20 cellular contexts compared by ENCODE assay signal in the genomic region with DNA sequence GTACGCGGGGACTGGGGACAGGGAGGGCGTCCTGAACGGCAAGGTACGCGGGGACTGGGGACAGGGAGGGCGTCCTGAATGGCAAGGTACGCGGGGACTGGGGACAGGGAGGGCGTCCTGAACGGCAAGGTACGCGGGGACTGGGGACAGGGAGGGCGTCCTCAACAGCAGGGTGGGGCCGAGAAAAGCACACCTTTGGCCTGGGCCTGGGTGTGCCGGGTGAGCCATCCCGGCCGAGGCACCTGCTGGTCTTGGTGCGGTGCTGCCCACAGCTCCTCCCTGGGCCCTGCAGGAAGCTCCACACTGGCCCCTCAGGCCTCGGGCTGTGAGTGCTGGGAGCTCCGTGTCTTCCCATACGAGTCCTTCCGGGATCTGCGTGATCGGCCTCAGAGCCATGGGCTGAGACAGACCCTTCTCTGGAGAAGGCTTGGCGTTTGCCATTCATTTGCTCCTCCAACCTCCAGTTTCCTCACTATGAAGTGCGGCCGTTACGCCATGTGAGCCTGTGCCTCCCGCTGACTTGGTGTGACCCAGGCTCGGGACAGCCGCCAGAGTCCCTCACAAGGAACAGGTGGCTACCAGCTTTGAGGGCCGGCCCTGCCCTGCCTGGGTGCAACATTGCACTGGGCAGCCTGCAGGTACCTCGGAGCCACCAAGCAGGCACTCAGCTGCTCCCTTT. TPM values are rescaled to one million over a fixed set of nuclear protein-coding genes. Genes with fewer than 3 reads are reported as not detected.
DNase-seq lines count a peak whose midpoint lies in the region; ATAC-seq, FAIRE-seq and TF ChIP-seq lines count a peak whose summit lies in the region.
"Had no signal": no experiment of that assay in that cellular context is flagged by ENCODE, and none has a peak within 500 bp of the region (broad histone marks: within the 10 kb centered on the region; RNA-seq: fewer than 3 reads in every experiment).

No MANE protein-coding gene starts in this region.

- H3K9me3 ChIP-seq in IMR-90 (ENCODE audit: control insufficient read depth, insufficient read depth, low read length) (no peaks in the 10 kb centered on the region), neuronal stem cell (replicated peaks in 1 of 2; ENCODE audit: control insufficient read depth in 2 of 2, insufficient read depth in 1 of 2, low read depth in 1 of 2, low read length in 2 of 2) (no peaks in the 10 kb centered on the region), upper lobe of right lung (no peaks in the 10 kb centered on the region)
- H3K9me3 ChIP-seq: HAP-1, SJCRH30 had no signal

- no peak overlapping the region for H3K4ac ChIP-seq in IMR-90 (ENCODE audit: low read depth, low read length)
- no peak overlapping the region for H3K4ac ChIP-seq in neuronal stem cell (ENCODE audit: low read length)

- DNase-seq in IMR-90 (no peak), iPS-NIHi11 (ENCODE audit: low spot score) (peak; percentile 10), neuronal stem cell (ENCODE audit: low spot score) (no peak), upper lobe of right lung (peak; percentile 59), NCI-H446 treated with DMSO at 0.1 percent for 48 hours (lab: John Stamatoyannopoulos, UW) (no peak), urothelium cell line (ENCODE audit: low spot score) (no peak), NCI-H2227 treated with DMSO at 0.1 percent for 48 hours (lab: John Stamatoyannopoulos, UW) (no peak)
- DNase-seq: CD8-positive, alpha-beta memory T cell; DND-41; GF-D8; NCI-H1436 treated with DMSO at 0.1 percent for 48 hours; NCI-H2081; NCI-H226; NCI-H526 treated with DMSO at 0.1 percent for 48 hours; OCI-M1; SJCRH30 had no signal

- no peak overlapping the region for H2BK5ac ChIP-seq in IMR-90 (ENCODE audit: low read depth, low read length, poor library complexity, severe bottlenecking)
- no peak overlapping the region for H2BK5ac ChIP-seq in neuronal stem cell (ENCODE audit: low read length)

- TF ChIP-seq RAD21 in IMR-90 (IDR thresholded peaks at IDR 0.05; ENCODE audit: low read length): no peak

- H3K56ac ChIP-seq in IMR-90 (ENCODE audit: extremely low read depth, insufficient read depth, low read length): no peak overlapping the region

- no peak overlapping the region for H3K14ac ChIP-seq in IMR-90 (replicated peaks; ENCODE audit: low read depth, low read length)
- no peak overlapping the region for H3K14ac ChIP-seq in neuronal stem cell (ENCODE audit: low read length)

- H2BK120ac ChIP-seq in IMR-90 (ENCODE audit: low read depth, low read length) (no peak overlapping the region), neuronal stem cell (ENCODE audit: low read depth, low read length) (no peak overlapping the region)

- H3K79me1 ChIP-seq in IMR-90 (ENCODE audit: low read depth in 1 of 2, low read length in 2 of 2) (no peaks in the 10 kb centered on the region; a peak in 1 of 4 replicates), neuronal stem cell (ENCODE audit: low read depth, low read length) (no peaks in the 10 kb centered on the region)

- H4K8ac ChIP-seq in IMR-90 (ENCODE audit: low read depth in 2 of 2, low read length in 2 of 2) (no peak overlapping the region), neuronal stem cell (ENCODE audit: low read depth, low read length) (no peak overlapping the region)

- no peak overlapping the region for H3K4me3 ChIP-seq in IMR-90 (ENCODE audit: insufficient read depth, low read depth, low read length)
- H3K4me3 ChIP-seq in neuronal stem cell (ENCODE audit: low read length in 2 of 2): no peak overlapping the region
- no peak overlapping the region for H3K4me3 ChIP-seq in upper lobe of right lung
- H3K4me3 ChIP-seq: HAP-1, SJCRH30 had no signal

- in situ Hi-C loops in IMR-90 (cut with MboI; ENCODE audit: low sequenced_read_pairs): no loop called here

- H3K23ac ChIP-seq in IMR-90 (ENCODE audit: low read depth, low read length) (no peak overlapping the region), neuronal stem cell (ENCODE audit: low read depth, low read length, poor library complexity) (no peak overlapping the region)

- H4K91ac ChIP-seq in IMR-90 (ENCODE audit: insufficient read depth, low read depth, low read length): no peak overlapping the region
- H4K91ac ChIP-seq in neuronal stem cell (ENCODE audit: low read depth, low read length, poor library complexity): no peak overlapping the region

- no TSS peak for BruUV-seq in IMR-90 (replicated peaks; lab: Mats Ljungman, UMichigan)

- H3K9me1 ChIP-seq in IMR-90 (ENCODE audit: insufficient read depth, low read length): no peaks in the 10 kb centered on the region

- H2AK5ac ChIP-seq in IMR-90 (ENCODE audit: low read depth, low read length) (no peak overlapping the region), neuronal stem cell (ENCODE audit: low read depth, low read length) (no peak overlapping the region)

- H2BK20ac ChIP-seq in IMR-90 (ENCODE audit: low read depth, low read length): no peak overlapping the region

- CTCF ChIA-PET in IMR-90 (lab: Yijun Ruan, JAX): no interaction called here

- H3K4me2 ChIP-seq in IMR-90 (ENCODE audit: low read depth, low read length) (no peak overlapping the region), neuronal stem cell (ENCODE audit: insufficient read depth, low read length, poor library complexity, severe bottlenecking) (no peak overlapping the region)

- POLR2A ChIA-PET in IMR-90 (lab: Charles Lee; ENCODE audit: unreplicated experiment): no interaction called here

- H3K9ac ChIP-seq in IMR-90 (ENCODE audit: low read depth, low read length) (no peak overlapping the region), neuronal stem cell (ENCODE audit: low read depth, low read length, poor library complexity) (peak overlapping the region; percentile 53)

- H2AFZ ChIP-seq in IMR-90 (replicated peaks; ENCODE audit: low read length, poor library complexity) (peak overlapping the region; percentile 33), neuronal stem cell (ENCODE audit: low read length) (no peak overlapping the region)

- intact Hi-C loops in IMR-90 (cut with micrococcal nuclease) (no loop called here), upper lobe of right lung (cut with DNase I) (no loop called here)

- no peak overlapping the region for H4K5ac ChIP-seq in IMR-90 (ENCODE audit: low read depth, low read length)

- H3K18ac ChIP-seq in IMR-90 (ENCODE audit: low read depth, low read length) (no peak overlapping the region), neuronal stem cell (ENCODE audit: low read length) (no peak overlapping the region)

- no peak for TF ChIP-seq POLR2A in IMR-90 (IDR thresholded peaks at IDR 0.05; ENCODE audit: low read depth, low read length)

- TF ChIP-seq CTCF in IMR-90 (conservative IDR thresholded peaks at IDR 0.05; ENCODE audit: low read depth, low read length) (no peak), upper lobe of right lung (IDR thresholded peaks at IDR 0.05) (no peak)

- FAIRE-seq in urothelium cell line (lab: Jason Lieb, UNC): no peak

- no peak for ATAC-seq in IMR-90 (ENCODE audit: low read depth)
- ATAC-seq in upper lobe of right lung: no peak

- H3K36me3 ChIP-seq in IMR-90 (ENCODE audit: control insufficient read depth, insufficient read depth, low read length) (peaks cover 43% of the 10 kb centered on the region), neuronal stem cell (replicated peaks in 1 of 2; ENCODE audit: control insufficient read depth in 2 of 2, insufficient read depth in 2 of 2, low read length in 2 of 2) (peaks cover 51 to 80% of the 10 kb centered on the region in 2 donors), upper lobe of right lung (peaks cover 20% of the 10 kb centered on the region)

- H2AK9ac ChIP-seq in IMR-90 (replicated peaks; ENCODE audit: low read depth, low read length, poor library complexity): no peak overlapping the region

- H2BK15ac ChIP-seq in IMR-90 (ENCODE audit: low read depth, low read length) (no peak overlapping the region), neuronal stem cell (ENCODE audit: low read length) (no peak overlapping the region)

- H2BK12ac ChIP-seq in neuronal stem cell (ENCODE audit: low read length): no peak overlapping the region

- H3K4me1 ChIP-seq in IMR-90 (ENCODE audit: control insufficient read depth, insufficient read depth, low read length): no peaks in the 10 kb centered on the region
- no peaks in the 10 kb centered on the region for H3K4me1 ChIP-seq in neuronal stem cell (ENCODE audit: control insufficient read depth in 2 of 2, insufficient read depth in 1 of 2, low read depth in 1 of 2, low read length in 2 of 2)
- no peaks in the 10 kb centered on the region for H3K4me1 ChIP-seq in upper lobe of right lung
- H3K4me1 ChIP-seq: HAP-1, SJCRH30 had no signal

- WGBS in IMR-90 (ENCODE audit: extremely low coverage in 2 of 2, insufficient read length in 1 of 2), 2 experiments: 93% methylated on average over 29 of the region's 34 CpGs; no CpG with 5 or more reads in 1 of the 2 experiments
- WGBS in neuronal stem cell (ENCODE audit: extremely low coverage in 2 of 2, insufficient read length in 2 of 2, insufficient replicate concordance in 1 of 2), 2 donors: no CpG with 5 or more reads among the region's 34 CpGs

- dilution Hi-C loops in IMR-90 (cut with HindIII; ENCODE audit: low sequenced_read_pairs, unreplicated experiment): no loop called here

- H3K27ac ChIP-seq in IMR-90 (ENCODE audit: insufficient read depth, low read length) (no peak overlapping the region), neuronal stem cell (replicated peaks; ENCODE audit: low read length) (no peak overlapping the region), upper lobe of right lung (no peak overlapping the region)
- H3K27ac ChIP-seq: RWPE1, SJCRH30 had no signal

- no peaks in the 10 kb centered on the region; the same call in 1 of the 2 replicates for H4K20me1 ChIP-seq in IMR-90 (ENCODE audit: insufficient read depth, low read length)

- H3K27me3 ChIP-seq in IMR-90 (ENCODE audit: control insufficient read depth, insufficient read depth, low read length) (no peaks in the 10 kb centered on the region), neuronal stem cell (ENCODE audit: control insufficient read depth in 3 of 3, insufficient read depth in 3 of 3, low read depth in 1 of 3, low read length in 3 of 3) (no peaks in the 10 kb centered on the region), upper lobe of right lung (no peaks in the 10 kb centered on the region)
- H3K27me3 ChIP-seq: SJCRH30 had no signal

RNA-seq across cellular contexts. Expression of a gene that starts 7.8 kb away (rescaled TPM):
- 1.9 and 3.0 TPM in 2 replicates for total RNA-seq in IMR-90 (2012; rRNA removed)
- 1.2 and 1.5 TPM in 2 replicates for polyA plus RNA-seq in IMR-90 (2012; rRNA removed)
- 0.54 and 0.78 TPM in 2 replicates for polyA plus RNA-seq in IMR-90 (2012; cell fraction: cytosol; rRNA removed)
- polyA plus RNA-seq in IMR-90 (2012; cell fraction: nucleus; rRNA removed; ENCODE audit: low replicate concordance): 2.1 and 5.2 TPM in 2 replicates
- 4.6 TPM for polyA plus RNA-seq in neuronal stem cell (2013, experiment 1 of 2)
- 4.5 TPM for polyA plus RNA-seq in neuronal stem cell (2013, experiment 2 of 2)
- 4.7 TPM for total RNA-seq in upper lobe of right lung

RNA-seq across cellular contexts. Expression of a gene that starts 26.6 kb away (rescaled TPM):
- total RNA-seq in IMR-90 (2012; rRNA removed): 57.5 and 62.8 TPM in 2 replicates
- 91.9 and 110 TPM in 2 replicates for polyA plus RNA-seq in IMR-90 (2012; rRNA removed)
- polyA plus RNA-seq in IMR-90 (2012; cell fraction: cytosol; rRNA removed): 95.4 and 118 TPM in 2 replicates
- polyA plus RNA-seq in IMR-90 (2012; cell fraction: nucleus; rRNA removed; ENCODE audit: low replicate concordance): 119 and 345 TPM in 2 replicates
- 82.0 TPM for polyA plus RNA-seq in neuronal stem cell (2013, experiment 1 of 2)
- 74.8 TPM for polyA plus RNA-seq in neuronal stem cell (2013, experiment 2 of 2)
- total RNA-seq in upper lobe of right lung: 29.3 TPM

RNA-seq across cellular contexts. Expression of a gene that starts 28.8 kb away (rescaled TPM):
- total RNA-seq in IMR-90 (2012; rRNA removed) (17.4 and 20.6 TPM in 2 replicates), upper lobe of right lung (44.9 TPM)
- polyA plus RNA-seq in IMR-90 (2012; rRNA removed): 72.9 and 89.7 TPM in 2 replicates
- 87.9 and 139 TPM in 2 replicates for polyA plus RNA-seq in IMR-90 (2012; cell fraction: cytosol; rRNA removed)
- 60.8 and 101 TPM in 2 replicates for polyA plus RNA-seq in IMR-90 (2012; cell fraction: nucleus; rRNA removed; ENCODE audit: low replicate concordance)
- polyA plus RNA-seq in neuronal stem cell (2013, experiment 1 of 2): 73.5 TPM
- polyA plus RNA-seq in neuronal stem cell (2013, experiment 2 of 2): 71.9 TPM

RNA-seq across cellular contexts. Expression of a gene that starts 29.4 kb away (rescaled TPM):
- 6.4 and 9.7 TPM in 2 replicates for total RNA-seq in IMR-90 (2012; rRNA removed)
- polyA plus RNA-seq in IMR-90 (2012; rRNA removed): 1.6 and 2.8 TPM in 2 replicates
- polyA plus RNA-seq in IMR-90 (2012; cell fraction: cytosol; rRNA removed): 0.31 and 0.58 TPM in 2 replicates
- 0.36 and 2.9 TPM in 2 replicates for polyA plus RNA-seq in IMR-90 (2012; cell fraction: nucleus; rRNA removed; ENCODE audit: low replicate concordance)
- 4.9 TPM for polyA plus RNA-seq in neuronal stem cell (2013, experiment 1 of 2)
- 4.8 TPM for polyA plus RNA-seq in neuronal stem cell (2013, experiment 2 of 2)
- total RNA-seq in upper lobe of right lung: 6.9 TPM

RNA-seq across cellular contexts. Expression of a gene that starts 55.3 kb away (rescaled TPM):
- total RNA-seq in IMR-90 (2012; rRNA removed): not detected in 2 replicates
- polyA plus RNA-seq in IMR-90 (2012; rRNA removed): not detected in 2 replicates
- not detected in 2 replicates for polyA plus RNA-seq in IMR-90 (2012; cell fraction: cytosol; rRNA removed)
- not detected in 2 replicates for polyA plus RNA-seq in IMR-90 (2012; cell fraction: nucleus; rRNA removed; ENCODE audit: low replicate concordance)
- 0.07 TPM for polyA plus RNA-seq in neuronal stem cell (2013, experiment 1 of 2)
- 0.07 TPM for polyA plus RNA-seq in neuronal stem cell (2013, experiment 2 of 2)
- total RNA-seq in upper lobe of right lung: not detected
- total RNA-seq: CD8-positive, alpha-beta memory T cell had no signal
- polyA plus RNA-seq: AG04450; BJ; CD8-positive, alpha-beta memory T cell had no signal

Comparison
In these comparisons a context has a peak if more than half of its experiments do, and no peak if none do; other contexts are left out.
1. DNase-seq: peak in iPS-NIHi11 (single experiment) and upper lobe of right lung (single experiment); none in IMR-90 (single experiment), neuronal stem cell (single experiment), NCI-H446 treated with DMSO at 0.1 percent for 48 hours (single experiment), urothelium cell line (single experiment) and NCI-H2227 treated with DMSO at 0.1 percent for 48 hours (single experiment).